Comparison of ENCODE assay signal across 22 cellular contexts in the genomic region with DNA sequence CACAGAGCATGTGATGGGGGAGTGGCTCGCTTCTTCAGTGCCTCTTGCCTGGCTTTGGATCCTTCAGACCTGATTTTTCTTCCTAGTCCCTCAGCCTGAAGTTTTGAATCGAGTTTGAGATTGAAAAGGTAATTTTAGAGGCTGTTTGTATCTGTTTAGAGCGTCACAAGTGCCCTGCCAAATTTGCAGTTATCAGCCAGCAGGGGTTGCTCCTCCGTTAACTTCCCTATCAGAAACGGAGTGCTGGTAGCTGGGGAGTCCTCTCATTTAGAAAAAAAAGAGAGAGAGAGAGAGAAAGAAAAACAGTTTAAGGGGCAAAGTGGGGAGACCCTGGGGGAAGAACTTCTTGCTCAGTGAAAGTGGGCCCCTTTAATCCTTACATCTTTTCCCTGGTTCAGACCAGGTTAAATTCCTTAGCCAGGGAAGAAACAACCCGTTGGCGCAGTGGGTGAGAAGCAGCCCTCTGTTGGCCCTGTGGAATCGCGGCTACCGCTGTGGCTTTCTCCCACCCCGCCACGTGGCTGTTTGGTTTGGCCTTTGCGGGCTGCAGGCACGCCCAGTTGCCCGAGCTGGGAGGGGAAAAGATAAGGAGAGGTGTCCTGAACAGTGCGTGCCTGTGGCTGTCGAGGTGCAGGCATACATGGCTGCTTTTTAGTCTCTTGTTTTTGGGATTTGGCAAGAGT.
A peak's percentile ranks its signal among the peaks of the same experiment; 100 is the strongest.
DNase-seq lines count a peak whose midpoint lies in the region; ATAC-seq and TF ChIP-seq lines count a peak whose summit lies in the region.
"Had no signal": no experiment of that assay in that cellular context is flagged by ENCODE, and none has a peak within 500 bp of the region (broad histone marks: within the 10 kb centered on the region; RNA-seq: fewer than 3 reads in every experiment).

No MANE protein-coding gene starts in this region.

- no peaks in the 10 kb centered on the region for H3K9me3 ChIP-seq in MM.1S (replicated peaks; ENCODE audit: insufficient read depth, low read length)
- H3K9me3 ChIP-seq in T-helper 17 cell (ENCODE audit: control insufficient read depth, low read length, poor library complexity, severe bottlenecking), result no peaks in the 10 kb centered on the region
- H3K9me3 ChIP-seq: colonic mucosa, esophagus squamous epithelium had no signal

- no peak overlapping the region for H2AFZ ChIP-seq in MM.1S (ENCODE audit: low read length)
- H2AFZ ChIP-seq: PC-9 had no signal

- no peak overlapping the region for H3K4me2 ChIP-seq in MM.1S (ENCODE audit: low read depth, low read length)
- H3K4me2 ChIP-seq: PC-9 had no signal

- H3K9me2 ChIP-seq in MM.1S (replicated peaks; ENCODE audit: insufficient read depth, low read length), result no peaks in the 10 kb centered on the region

- peak; percentile 19 for DNase-seq in GM12865 (ENCODE audit: low read depth)
- no peak for DNase-seq in LNCaP clone FGC (ENCODE audit: low read depth)
- no peak for DNase-seq in brain microvascular endothelial cell
- DNase-seq in osteocyte (ENCODE audit: extremely low spot score, unreplicated experiment), result no peak
- DNase-seq in MM.1S, result no peak
- DNase-seq in T-helper 17 cell, result no peak
- DNase-seq: activated CD4-positive, alpha-beta T cell treated with anti-CD3 and anti-CD28 coated beads for 36 hours; activated T-cell treated with anti-CD3 and anti-CD28 coated beads, Interleukin-2, amount 50 U/mL, for 24 hours; CD4-positive, alpha-beta T cell; colonic mucosa; esophagus squamous epithelium; GF-D8; left ventricle myocardium inferior; naive B cell; NCI-H1105; PC-9; stimulated activated CD4-positive, alpha-beta T cell treated with anti-CD3 and anti-CD28 coated beads, Interleukin-4, amount 100 ng/mL, for 4 hours; T-helper 1 cell had no signal

- no peaks in the 10 kb centered on the region for H3K9me3 Mint-ChIP-seq in osteocyte (ENCODE audit: unreplicated experiment)
- H3K9me3 Mint-ChIP-seq: activated T-cell treated with anti-CD3 and anti-CD28 coated beads, Interleukin-2, amount 50 U/mL, for 24 hours; CD4-positive, alpha-beta T cell; stimulated activated memory B cell treated with anti-CD40 and anti-IgM and Interleukin-4, amounts not matched to agents 10 μg/mL and 1 μg/mL and 100 μg/mL, for 72 hours had no signal

- H3K9ac ChIP-seq in MM.1S (ENCODE audit: low read length), result no peak overlapping the region

- H3K27ac ChIP-seq in brain microvascular endothelial cell (no peak overlapping the region), MM.1S (ENCODE audit: low read length) (no peak overlapping the region)
- H3K27ac ChIP-seq: colonic mucosa, esophagus squamous epithelium, left ventricle myocardium inferior, PC-9 had no signal

- ATAC-seq in HG03175 (IDR thresholded peaks at IDR 0.05; ENCODE audit: unreplicated experiment), result no peak
- no peak for ATAC-seq in HG02885 (IDR thresholded peaks at IDR 0.05; ENCODE audit: poor library complexity, unreplicated experiment)
- ATAC-seq in T-helper 17 cell, result no peak
- ATAC-seq: activated CD4-positive, alpha-beta T cell treated with anti-CD3 and anti-CD28 coated beads for 36 hours; sciatic nerve; stimulated activated memory B cell treated with anti-CD40 and anti-IgM and Interleukin-4, amounts not matched to agents 10 μg/mL and 1 μg/mL and 100 μg/mL, for 72 hours had no signal

- H4K20me1 ChIP-seq in MM.1S (ENCODE audit: insufficient read depth, low read length), result no peaks in the 10 kb centered on the region

- no peaks in the 10 kb centered on the region for H3K4me1 ChIP-seq in MM.1S (ENCODE audit: low read length)
- H3K4me1 ChIP-seq: colonic mucosa, esophagus squamous epithelium, left ventricle myocardium inferior had no signal

- no peaks in the 10 kb centered on the region for H3K36me3 Mint-ChIP-seq in osteocyte (ENCODE audit: unreplicated experiment)
- peaks cover 7% of the 10 kb centered on the region for H3K36me3 Mint-ChIP-seq in T-helper 17 cell (ENCODE audit: low read depth)
- H3K36me3 Mint-ChIP-seq: naive B cell; stimulated activated memory B cell treated with anti-CD40 and anti-IgM and Interleukin-4, amounts not matched to agents 10 μg/mL and 1 μg/mL and 100 μg/mL, for 72 hours had no signal

- H3K27ac Mint-ChIP-seq in osteocyte (ENCODE audit: unreplicated experiment), result no peak overlapping the region
- no peak overlapping the region for H3K27ac Mint-ChIP-seq in T-helper 17 cell
- H3K27ac Mint-ChIP-seq: activated CD4-positive, alpha-beta T cell treated with anti-CD3 and anti-CD28 coated beads for 36 hours; activated T-cell treated with anti-CD3 and anti-CD28 coated beads, Interleukin-2, amount 50 U/mL, for 24 hours; CD4-positive, alpha-beta T cell; stimulated activated memory B cell treated with anti-CD40 and anti-IgM and Interleukin-4, amounts not matched to agents 10 μg/mL and 1 μg/mL and 100 μg/mL, for 72 hours had no signal

- H3K4me1 Mint-ChIP-seq in osteocyte (ENCODE audit: unreplicated experiment) (no peaks in the 10 kb centered on the region), T-helper 17 cell (no peaks in the 10 kb centered on the region)
- H3K4me1 Mint-ChIP-seq: activated CD4-positive, alpha-beta T cell treated with anti-CD3 and anti-CD28 coated beads for 36 hours; naive B cell; stimulated activated memory B cell treated with anti-CD40 and anti-IgM and Interleukin-4, amounts not matched to agents 10 μg/mL and 1 μg/mL and 100 μg/mL, for 72 hours had no signal

- H3K79me2 ChIP-seq in MM.1S (ENCODE audit: low read length), result no peaks in the 10 kb centered on the region

- H3K4me3 ChIP-seq in GM12865 (ENCODE audit: low read depth, low read length), result no peak overlapping the region
- no peak overlapping the region for H3K4me3 ChIP-seq in LNCaP clone FGC (ENCODE audit: low read depth, low read length)
- H3K4me3 ChIP-seq in brain microvascular endothelial cell (ENCODE audit: low read depth, low read length), result no peak overlapping the region
- no peak overlapping the region for H3K4me3 ChIP-seq in MM.1S (ENCODE audit: low read length)
- H3K4me3 ChIP-seq: colonic mucosa, esophagus squamous epithelium, left ventricle myocardium inferior, PC-9 had no signal

- H3K36me3 ChIP-seq in brain microvascular endothelial cell (replicated peaks) (no peaks in the 10 kb centered on the region), MM.1S (replicated peaks; ENCODE audit: insufficient read depth, low read length) (no peaks in the 10 kb centered on the region)
- H3K36me3 ChIP-seq: colonic mucosa, esophagus squamous epithelium, left ventricle myocardium inferior had no signal

- H3K27me3 Mint-ChIP-seq in osteocyte (ENCODE audit: unreplicated experiment) (peaks cover 32% of the 10 kb centered on the region), T-helper 17 cell (peaks cover 26% of the 10 kb centered on the region)

- no peaks in the 10 kb centered on the region for H3F3A ChIP-seq in MM.1S (ENCODE audit: insufficient read depth, low read length)

- in situ Hi-C loops in brain microvascular endothelial cell (cut with HindIII; ENCODE audit: low pct_ligation_motif_present, low sequenced_read_pairs), result no loop called here

- H3K27me3 ChIP-seq in brain microvascular endothelial cell (replicated peaks) (no peaks in the 10 kb centered on the region), MM.1S (replicated peaks; ENCODE audit: insufficient read depth, low read length) (no peaks in the 10 kb centered on the region)
- H3K27me3 ChIP-seq: colonic mucosa, esophagus squamous epithelium had no signal

- TF ChIP-seq CTCF in GM12865 (IDR thresholded peaks at IDR 0.05; ENCODE audit: insufficient read depth, low read depth, low read length, missing control alignments) (peak; percentile 14), LNCaP clone FGC (IDR thresholded peaks at IDR 0.05; ENCODE audit: control insufficient read depth, extremely low read depth, insufficient read depth) (peak; percentile 65), brain microvascular endothelial cell (IDR thresholded peaks at IDR 0.05; ENCODE audit: low read depth, low read length, missing control alignments) (peak; percentile 25), osteocyte (IDR thresholded peaks at IDR 0.05) (peak; percentile 10), MM.1S (IDR thresholded peaks at IDR 0.05; ENCODE audit: low read length) (no peak)

- H3K4me3 Mint-ChIP-seq in osteocyte (ENCODE audit: unreplicated experiment) (no peak overlapping the region), T-helper 17 cell (no peak overlapping the region)
- H3K4me3 Mint-ChIP-seq: activated CD4-positive, alpha-beta T cell treated with anti-CD3 and anti-CD28 coated beads for 36 hours; activated T-cell treated with anti-CD3 and anti-CD28 coated beads, Interleukin-2, amount 50 U/mL, for 24 hours; CD4-positive, alpha-beta T cell; naive B cell; stimulated activated memory B cell treated with anti-CD40 and anti-IgM and Interleukin-4, amounts not matched to agents 10 μg/mL and 1 μg/mL and 100 μg/mL, for 72 hours had no signal
